Comparison of ENCODE assay signal across 17 cellular contexts in the genomic region with DNA sequence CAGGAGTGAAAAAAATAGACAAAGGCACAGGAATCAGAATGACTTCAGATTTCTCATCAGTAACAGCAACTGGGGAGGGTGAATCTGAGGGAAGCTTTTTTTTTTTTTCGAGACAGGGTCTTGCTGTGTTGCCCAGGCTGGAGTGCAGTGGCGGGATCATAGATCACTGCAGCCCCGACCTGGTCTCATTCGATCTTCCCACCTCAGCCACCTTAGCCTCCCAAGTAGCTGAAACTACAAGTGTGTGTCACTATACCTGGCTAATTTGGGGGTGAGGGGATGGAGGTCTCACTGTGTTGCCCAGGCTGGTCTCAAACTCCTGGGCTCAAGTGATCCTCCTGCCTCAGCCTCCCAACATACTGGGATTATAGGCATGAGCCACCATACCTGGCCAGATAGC. TPM values are rescaled to one million over a fixed set of nuclear protein-coding genes. Genes with fewer than 3 reads are reported as not detected.
DNase-seq lines count a peak whose midpoint lies in the region; ATAC-seq, FAIRE-seq and TF ChIP-seq lines count a peak whose summit lies in the region.
"Had no signal": no experiment of that assay in that cellular context is flagged by ENCODE, and none has a peak within 500 bp of the region (broad histone marks: within the 10 kb centered on the region; RNA-seq: fewer than 3 reads in every experiment).

No MANE protein-coding gene starts in this region.

- no peak overlapping the region for H3K4me3 Mint-ChIP-seq in activated T-cell treated with anti-CD3 and anti-CD28 coated beads, Interleukin-2, amount 50 U/mL, for 24 hours
- H3K4me3 Mint-ChIP-seq: CD8-positive, alpha-beta memory T cell; H9 had no signal

- H3K9ac ChIP-seq in BLaER1 treated with 17β-estradiol and CSF1 and Interleukin-3, amounts not matched to agents 10 nM and 100 nM = no peak overlapping the region
- no peak overlapping the region; the same call in 1 of the 2 replicates for H3K9ac ChIP-seq in GM12878 (ENCODE audit: control insufficient read depth, insufficient read depth, low read length)
- H3K9ac ChIP-seq in smooth muscle cell (ENCODE audit: low read depth) = no peak overlapping the region

- RAD21 ChIA-PET in GM12878 (lab: Charles Lee; ENCODE audit: unreplicated experiment) = interaction anchor here (0.8 to 1.7 kb wide), 2 partner anchors 13 to 33 kb away, joined by 3 to 6 read pairs; no protein-coding TSS in a partner anchor

- no peaks in the 10 kb centered on the region for H3K4me1 Mint-ChIP-seq in activated T-cell treated with anti-CD3 and anti-CD28 coated beads, Interleukin-2, amount 50 U/mL, for 24 hours (ENCODE audit: low read depth)
- H3K4me1 Mint-ChIP-seq: CD8-positive, alpha-beta memory T cell had no signal

- no peaks in the 10 kb centered on the region for H3K36me3 ChIP-seq in BLaER1 treated with 17β-estradiol and CSF1 and Interleukin-3, amounts not matched to agents 10 nM and 100 nM
- no peaks in the 10 kb centered on the region for H3K36me3 ChIP-seq in GM12878 (ENCODE audit: control insufficient read depth in 2 of 2, insufficient read depth in 2 of 2, low read length in 1 of 2)
- H3K36me3 ChIP-seq in smooth muscle cell (ENCODE audit: low read depth) = no peaks in the 10 kb centered on the region
- H3K36me3 ChIP-seq: BE2C had no signal

- CTCF ChIA-PET in GM12878 (lab: Yijun Ruan, JAX) = interaction anchor here (0.7 to 3.1 kb wide), 6 partner anchors 11 to 33 kb away, joined by 3 to 17 read pairs (median 4); a partner anchor contains a TSS

- 75% methylated on average over 4 of the region's 4 CpGs for WGBS in GM12878 (ENCODE audit: insufficient coverage, insufficient replicate concordance, low lambda C conversion rate, missing lambda C conversion rate)
- WGBS in smooth muscle cell (ENCODE audit: low lambda C conversion rate) = 97% methylated on average over 4 of the region's 4 CpGs

- no peak overlapping the region for H3K4me3 ChIP-seq in BLaER1 treated with 17β-estradiol and CSF1 and Interleukin-3, amounts not matched to agents 10 nM and 100 nM
- H3K4me3 ChIP-seq in HL-60 (replicated peaks; ENCODE audit: insufficient read depth, low read length) = no peak overlapping the region
- H3K4me3 ChIP-seq in GM12878 = no peak overlapping the region
- H3K4me3 ChIP-seq in smooth muscle cell = no peak overlapping the region
- H3K4me3 ChIP-seq: A549 had no signal

- H2AFZ ChIP-seq in GM12878 (ENCODE audit: control insufficient read depth, low read depth, low read length) (no peak overlapping the region), smooth muscle cell (ENCODE audit: low read depth) (no peak overlapping the region)

- in situ Hi-C loops in GM12878 (cut with MboI) = no loop called here

- H3K9me3 Mint-ChIP-seq in activated T-cell treated with anti-CD3 and anti-CD28 coated beads, Interleukin-2, amount 50 U/mL, for 24 hours = no peaks in the 10 kb centered on the region
- H3K9me3 Mint-ChIP-seq: CD8-positive, alpha-beta memory T cell; H9 had no signal

- no peaks in the 10 kb centered on the region for H4K20me1 ChIP-seq in BLaER1 treated with 17β-estradiol and CSF1 and Interleukin-3, amounts not matched to agents 10 nM and 100 nM
- H4K20me1 ChIP-seq in GM12878 (ENCODE audit: control insufficient read depth, insufficient read depth) (no peaks in the 10 kb centered on the region), smooth muscle cell (ENCODE audit: low read depth) (no peaks in the 10 kb centered on the region)

- no peaks in the 10 kb centered on the region for H3K9me3 ChIP-seq in BLaER1 treated with 17β-estradiol and CSF1 and Interleukin-3, amounts not matched to agents 10 nM and 100 nM (replicated peaks in 1 of 11)
- H3K9me3 ChIP-seq in GM12878 (replicated peaks; ENCODE audit: control insufficient read depth, insufficient read depth, low read length) (no peaks in the 10 kb centered on the region), smooth muscle cell (replicated peaks; ENCODE audit: low read depth) (no peaks in the 10 kb centered on the region)
- H3K9me3 ChIP-seq: A549, BE2C, Caco-2 had no signal

- TF ChIP-seq POLR2A in GM12878 (IDR thresholded peaks at IDR 0.05; ENCODE audit: low read depth, low read length) = no peak

- SMC1A ChIA-PET in GM12878 (lab: Charles Lee; ENCODE audit: uncharacterized antibody, unreplicated experiment) = interaction anchor here (1.6 to 2.6 kb wide), 3 partner anchors 11 to 37 kb away, joined by 8 to 15 read pairs (median 14); a partner anchor contains a TSS

- no peak overlapping the region for H3K27ac Mint-ChIP-seq in activated T-cell treated with anti-CD3 and anti-CD28 coated beads, Interleukin-2, amount 50 U/mL, for 24 hours

- no peak for FAIRE-seq in GM12878 (lab: Jason Lieb, UNC)
- FAIRE-seq: A549, HTR-8/SVneo had no signal

- no peak for ATAC-seq in GM12878
- ATAC-seq: A549 had no signal

- no peaks in the 10 kb centered on the region for H3K36me3 Mint-ChIP-seq in activated T-cell treated with anti-CD3 and anti-CD28 coated beads, Interleukin-2, amount 50 U/mL, for 24 hours (ENCODE audit: low read depth)
- H3K36me3 Mint-ChIP-seq: CD8-positive, alpha-beta memory T cell had no signal

- H3K27me3 ChIP-seq in BLaER1 treated with 17β-estradiol and CSF1 and Interleukin-3, amounts not matched to agents 10 nM and 100 nM = no peaks in the 10 kb centered on the region
- H3K27me3 ChIP-seq in HL-60 (ENCODE audit: insufficient read depth, poor library complexity, severe bottlenecking) (no peaks in the 10 kb centered on the region), GM12878 (replicated peaks in 1 of 2; ENCODE audit: control insufficient read depth in 2 of 2, insufficient read depth in 2 of 2, low read length in 1 of 2) (no peaks in the 10 kb centered on the region), smooth muscle cell (ENCODE audit: low read depth) (no peaks in the 10 kb centered on the region)
- H3K27me3 ChIP-seq: BE2C had no signal

- H3K27ac ChIP-seq in BLaER1 treated with 17β-estradiol and CSF1 and Interleukin-3, amounts not matched to agents 10 nM and 100 nM = peak overlapping the region in 10 of 11 experiments; percentile 9 to 58 (median 32); a peak in 12 of 22 replicates
- peak overlapping the region; percentile 90 for H3K27ac ChIP-seq in HL-60 (replicated peaks)
- peak overlapping the region; percentile 77 for H3K27ac ChIP-seq in GM12878 (ENCODE audit: control insufficient read depth, insufficient read depth)
- no peak overlapping the region for H3K27ac ChIP-seq in smooth muscle cell (ENCODE audit: low read depth)
- H3K27ac ChIP-seq: A549 had no signal

- H3K27me3 Mint-ChIP-seq in activated T-cell treated with anti-CD3 and anti-CD28 coated beads, Interleukin-2, amount 50 U/mL, for 24 hours = no peaks in the 10 kb centered on the region

- TF ChIP-seq CTCF in HL-60 (IDR thresholded peaks at IDR 0.05; ENCODE audit: insufficient read depth, low read length) (no peak), GM12878 (IDR thresholded peaks at IDR 0.05 in 2 of 3, conservative IDR thresholded peaks at IDR 0.05 in 1 of 3; ENCODE audit: control insufficient read depth in 2 of 3, extremely low read depth in 1 of 3, insufficient read depth in 1 of 3, low read depth in 3 of 3, low read length in 3 of 3) (no peak), smooth muscle cell (IDR thresholded peaks at IDR 0.05; ENCODE audit: borderline replicate concordance, insufficient read depth, poor library complexity, severe bottlenecking) (no peak)

- H3F3A ChIP-seq in smooth muscle cell (ENCODE audit: low read depth) = no peaks in the 10 kb centered on the region

- H3K4me2 ChIP-seq in BLaER1 treated with 17β-estradiol and CSF1 and Interleukin-3, amounts not matched to agents 10 nM and 100 nM = peak overlapping the region; percentile 55 to 80 (median 72)
- H3K4me2 ChIP-seq in GM12878 (ENCODE audit: control insufficient read depth, insufficient read depth) = 0 out of 2 replicates have a peak overlapping the region, but pooled peaks have one; percentile 50
- H3K4me2 ChIP-seq in smooth muscle cell = no peak overlapping the region
- H3K4me2 ChIP-seq: A549 had no signal

- DNase-seq in HL-60 (ENCODE audit: low read depth in 1 of 2, low spot score in 1 of 2) = no peak
- no peak for DNase-seq in GM12878 (ENCODE audit: low read depth, low spot score)
- DNase-seq in mesenteric fat pad (ENCODE audit: low spot score) = peak; percentile 18
- DNase-seq in RKO (ENCODE audit: low spot score) = no peak
- no peak for DNase-seq in hepatic stellate cell (ENCODE audit: low spot score)
- no peak for DNase-seq in smooth muscle cell (lab: John Stamatoyannopoulos, UW; ENCODE audit: unreplicated experiment)
- no peak for DNase-seq in activated T-cell treated with anti-CD3 and anti-CD28 coated beads, Interleukin-2, amount 50 U/mL, for 24 hours
- DNase-seq: BE2C; Caco-2; CD8-positive, alpha-beta memory T cell; DND-41; GOT3; H9 had no signal

- POLR2A ChIA-PET in GM12878 (lab: Charles Lee) = interaction anchor here (0.9 to 2.8 kb wide), 3 partner anchors 8 to 37 kb away, joined by 3 to 29 read pairs (median 4); a partner anchor contains a TSS

- H3K4me1 ChIP-seq in BLaER1 treated with 17β-estradiol and CSF1 and Interleukin-3, amounts not matched to agents 10 nM and 100 nM = peaks cover 23 to 31% (median 28%) of the 10 kb centered on the region in 10 experiments
- H3K4me1 ChIP-seq in GM12878 (ENCODE audit: control insufficient read depth, insufficient read depth, low read length) (peaks cover 20% of the 10 kb centered on the region), smooth muscle cell (ENCODE audit: low read depth) (no peaks in the 10 kb centered on the region)
- H3K4me1 ChIP-seq: BE2C, Caco-2 had no signal

- H3K79me2 ChIP-seq in GM12878 (ENCODE audit: control insufficient read depth, insufficient read depth, low read length) (no peaks in the 10 kb centered on the region), smooth muscle cell (ENCODE audit: low read depth) (no peaks in the 10 kb centered on the region)

- intact Hi-C loops in GM12878 (cut with micrococcal nuclease; ENCODE audit: unreplicated experiment) = no loop called here

- BruUV-seq in GM12878 (replicated peaks; lab: Mats Ljungman, UMichigan) = no TSS peak

- no peak for TF ChIP-seq EP300 in GM12878 (IDR thresholded peaks at IDR 0.05; ENCODE audit: borderline replicate concordance in 1 of 2, control insufficient read depth in 1 of 2, low read depth in 2 of 2, low read length in 2 of 2)

- TF ChIP-seq RAD21 in GM12878 (IDR thresholded peaks at IDR 0.05; ENCODE audit: insufficient read depth, low read depth, low read length) = no peak

RNA-seq across cellular contexts. Expression of a gene that starts 10.7 kb away (rescaled TPM):
- 3.4 and 5.6 TPM in 2 replicates for total RNA-seq in GM12878 (2013; cell fraction: nucleolus; rRNA removed)
- total RNA-seq in GM12878 (2014; rRNA removed) (17.1 and 26.5 TPM in 2 replicates), GM12878 (2014; rRNA removed; fragmentation: Illumina TruSeq; extraction: Trizol) (8.5 and 10.3 TPM in 2 replicates), GM12878 (2021) (15.9 and 18.1 TPM in 2 replicates), mesenteric fat pad (1.9 TPM), smooth muscle cell (1.5 and 4.8 TPM in 2 replicates)
- 0.87 TPM for polyA plus RNA-seq in GM12878 (2011; ENCODE audit: low read depth)
- polyA plus RNA-seq in GM12878 (2011; rRNA removed) (1.7 and 2.6 TPM in 2 replicates), GM12878 (2014; fragmentation: Illumina TruSeq; extraction: Trizol) (3.8 and 8.3 TPM in 2 replicates), GM12878 (2014; fragmentation: Nextera tagmentation; extraction: Ambion mirVana) (1 to 10 TPM in 1 of 2 experiments, under 1 TPM in 1; 0.93 to 1.8 TPM), GM12878 (2014; rRNA removed) (43.9 and 45.9 TPM in 2 replicates), GM12878 (2016; fragmentation: Nextera tagmentation; extraction: Ambion mirVana) (1 to 10 TPM; 5.6 to 8.1 TPM), smooth muscle cell (8.3 and 10.1 TPM in 2 replicates)
- polyA plus RNA-seq in GM12878 (2011; cell fraction: cytosol; rRNA removed) = 2.3 and 4.7 TPM in 2 replicates
- polyA plus RNA-seq in GM12878 (2011; cell fraction: nucleus; rRNA removed) = 36.5 and 40.7 TPM in 2 replicates
- 7.7 and 10.3 TPM in 2 replicates for polyA plus RNA-seq in GM12878 (2012)
- polyA minus RNA-seq in GM12878 (2011; rRNA and poly(A)+ RNA removed) = 0.80 and 1.3 TPM in 2 replicates
- not detected in 2 replicates for polyA minus RNA-seq in GM12878 (2011; cell fraction: cytosol; rRNA and poly(A)+ RNA removed)
- 0.48 and 1.9 TPM in 2 replicates for polyA minus RNA-seq in GM12878 (2011; cell fraction: nucleus; rRNA and poly(A)+ RNA removed)
- total RNA-seq: Caco-2 had no signal

RNA-seq across cellular contexts. Expression of a gene that starts 10.9 kb away (rescaled TPM):
- 6.8 and 6.9 TPM in 2 replicates for total RNA-seq in GM12878 (2013; cell fraction: nucleolus; rRNA removed)
- 11.7 and 16.7 TPM in 2 replicates for total RNA-seq in GM12878 (2014; rRNA removed)
- total RNA-seq in GM12878 (2014; rRNA removed; fragmentation: Illumina TruSeq; extraction: Trizol) = 6.9 and 7.1 TPM in 2 replicates
- total RNA-seq in GM12878 (2021) = 13.2 and 13.8 TPM in 2 replicates
- 4.5 TPM for polyA plus RNA-seq in GM12878 (2011; ENCODE audit: low read depth)
- polyA plus RNA-seq in GM12878 (2011; rRNA removed) = 3.8 and 6.6 TPM in 2 replicates
- polyA plus RNA-seq in GM12878 (2011; cell fraction: cytosol; rRNA removed) = 15.3 and 18.0 TPM in 2 replicates
- 10.2 and 12.0 TPM in 2 replicates for polyA plus RNA-seq in GM12878 (2011; cell fraction: nucleus; rRNA removed)
- polyA plus RNA-seq in GM12878 (2012) = 10.5 and 12.2 TPM in 2 replicates
- 4.6 and 8.4 TPM in 2 replicates for polyA plus RNA-seq in GM12878 (2014; fragmentation: Illumina TruSeq; extraction: Trizol)
- 1 to 10 TPM; 3.1 to 6.2 TPM for polyA plus RNA-seq in GM12878 (2014; fragmentation: Nextera tagmentation; extraction: Ambion mirVana)
- 17.4 and 18.4 TPM in 2 replicates for polyA plus RNA-seq in GM12878 (2014; rRNA removed)
- 10 to 100 TPM; 22.5 to 23.9 TPM for polyA plus RNA-seq in GM12878 (2016; fragmentation: Nextera tagmentation; extraction: Ambion mirVana)
- 5.7 and 11.4 TPM in 2 replicates for polyA minus RNA-seq in GM12878 (2011; rRNA and poly(A)+ RNA removed)
- polyA minus RNA-seq in GM12878 (2011; cell fraction: cytosol; rRNA and poly(A)+ RNA removed) = 5.7 and 6.1 TPM in 2 replicates
- polyA minus RNA-seq in GM12878 (2011; cell fraction: nucleus; rRNA and poly(A)+ RNA removed) = 2.7 and 3.1 TPM in 2 replicates
- 16.8 TPM for total RNA-seq in mesenteric fat pad
- total RNA-seq in smooth muscle cell = 8.1 and 8.6 TPM in 2 replicates
- 13.0 and 15.5 TPM in 2 replicates for polyA plus RNA-seq in smooth muscle cell

RNA-seq across cellular contexts. Expression of a gene that starts 45.8 kb away (rescaled TPM):
- total RNA-seq in GM12878 (2013; cell fraction: nucleolus; rRNA removed) = not detected in 2 replicates
- total RNA-seq in GM12878 (2014; rRNA removed) (not detected in 2 replicates), GM12878 (2014; rRNA removed; fragmentation: Illumina TruSeq; extraction: Trizol) (not detected in 2 replicates), GM12878 (2021) (not detected in 2 replicates), mesenteric fat pad (not detected), smooth muscle cell (not detected in 2 replicates)
- polyA plus RNA-seq in GM12878 (2011; ENCODE audit: low read depth) = not detected
- polyA plus RNA-seq in GM12878 (2011; rRNA removed) (not detected in 2 replicates), GM12878 (2014; fragmentation: Illumina TruSeq; extraction: Trizol) (not detected in 2 replicates), GM12878 (2014; fragmentation: Nextera tagmentation; extraction: Ambion mirVana) (not detected), GM12878 (2014; rRNA removed) (not detected in 2 replicates), GM12878 (2016; fragmentation: Nextera tagmentation; extraction: Ambion mirVana) (not detected), smooth muscle cell (not detected in 2 replicates)
- not detected in 2 replicates for polyA plus RNA-seq in GM12878 (2011; cell fraction: cytosol; rRNA removed)
- not detected in 2 replicates for polyA plus RNA-seq in GM12878 (2011; cell fraction: nucleus; rRNA removed)
- not detected in 2 replicates for polyA plus RNA-seq in GM12878 (2012)
- polyA minus RNA-seq in GM12878 (2011; rRNA and poly(A)+ RNA removed) = under 0.01 and 3,585 TPM in 2 replicates
- polyA minus RNA-seq in GM12878 (2011; cell fraction: cytosol; rRNA and poly(A)+ RNA removed) = 537 and 622 TPM in 2 replicates
- polyA minus RNA-seq in GM12878 (2011; cell fraction: nucleus; rRNA and poly(A)+ RNA removed) = under 0.01 TPM in 2 replicates
- total RNA-seq: CD8-positive, alpha-beta memory T cell; H9 had no signal
- polyA plus RNA-seq: A549; AG04450; CD8-positive, alpha-beta memory T cell had no signal

RNA-seq across cellular contexts. Expression of a gene that starts 54.4 kb away (rescaled TPM):
- total RNA-seq in GM12878 (2013; cell fraction: nucleolus; rRNA removed) = 36.3 and 49.0 TPM in 2 replicates
- total RNA-seq in GM12878 (2014; rRNA removed) (73.1 and 78.7 TPM in 2 replicates), GM12878 (2014; rRNA removed; fragmentation: Illumina TruSeq; extraction: Trizol) (80.7 and 85.6 TPM in 2 replicates), GM12878 (2021) (75.0 and 81.9 TPM in 2 replicates), mesenteric fat pad (0.26 TPM), smooth muscle cell (5.7 and 9.2 TPM in 2 replicates)
- polyA plus RNA-seq in GM12878 (2011; ENCODE audit: low read depth) = 21.7 TPM
- polyA plus RNA-seq in GM12878 (2011; rRNA removed) (95.0 and 97.8 TPM in 2 replicates), GM12878 (2014; fragmentation: Illumina TruSeq; extraction: Trizol) (88.9 and 99.3 TPM in 2 replicates), GM12878 (2014; fragmentation: Nextera tagmentation; extraction: Ambion mirVana) (10 to 100 TPM; 42.3 to 45.5 TPM), GM12878 (2014; rRNA removed) (70.8 and 75.1 TPM in 2 replicates), GM12878 (2016; fragmentation: Nextera tagmentation; extraction: Ambion mirVana) (100 to 1,000 TPM in 1 of 2 experiments, 10 to 100 TPM in 1; 99.3 to 104 TPM), smooth muscle cell (6.8 and 8.5 TPM in 2 replicates)
- polyA plus RNA-seq in GM12878 (2011; cell fraction: cytosol; rRNA removed) = 90.6 and 93.2 TPM in 2 replicates
- 108 and 123 TPM in 2 replicates for polyA plus RNA-seq in GM12878 (2011; cell fraction: nucleus; rRNA removed)
- polyA plus RNA-seq in GM12878 (2012) = 30.7 and 38.9 TPM in 2 replicates
- polyA minus RNA-seq in GM12878 (2011; rRNA and poly(A)+ RNA removed) = 107 and 133 TPM in 2 replicates
- polyA minus RNA-seq in GM12878 (2011; cell fraction: cytosol; rRNA and poly(A)+ RNA removed) = 30.5 and 36.8 TPM in 2 replicates
- 28.8 and 38.6 TPM in 2 replicates for polyA minus RNA-seq in GM12878 (2011; cell fraction: nucleus; rRNA and poly(A)+ RNA removed)
